ENCODE assay signal across 1 cellular context in genomic region chrX:136872091-136872700, GRCh38.
TF ChIP-seq lines count a peak whose summit lies in the region.

No MANE protein-coding gene starts in this region.

TF ChIP-seq in WTC11, 78 proteins besides CTCF, POLR2A, EP300 and RAD21 (continued from another document):
- TF ChIP-seq ATF6 (CRISPR knock-in tag; IDR thresholded peaks at IDR 0.05) = no peak
